17 cellular contexts compared by ENCODE assay signal in genomic region chrX:115356369-115356768, GRCh38.
"Had no signal": no experiment of that assay in that cellular context is flagged by ENCODE, and none has a peak within 500 bp of the region (broad histone marks: within the 10 kb centered on the region; RNA-seq: fewer than 3 reads in every experiment).

No MANE protein-coding gene starts in this region.

- H3K27ac ChIP-seq: adrenal gland, sigmoid colon, testis had no signal

- H3K4me1 ChIP-seq: adrenal gland, testis had no signal

- DNase-seq: activated T-cell treated with anti-CD3 and anti-CD28 coated beads, Interleukin-2, amount 50 U/mL, for 24 hours; adrenal gland; effector CD4-positive, alpha-beta T cell; heart left ventricle; nephron progenitor cell; posterior cingulate gyrus; sigmoid colon; stimulated activated CD4-positive, alpha-beta T cell treated with anti-CD3 and anti-CD28 coated beads, Interleukin-2, amount 100 ng/mL, for 48 hours; stimulated activated CD8-positive, alpha-beta memory T cell treated with anti-CD3 and anti-CD28 coated beads, Interleukin-4, amount 100 ng/mL, for 48 hours; stimulated activated naive B cell treated with anti-CD40 and anti-IgM and Interleukin-4, amounts not matched to agents 10 μg/mL and 1 μg/mL and 100 μg/mL, for 72 hours; T1000; testis; upper lobe of left lung had no signal

- FAIRE-seq: endometrium, keratinocyte had no signal

- H3K9me3 ChIP-seq: adrenal gland, heart left ventricle, sigmoid colon, testis, upper lobe of left lung had no signal

- H3K4me3 ChIP-seq: adrenal gland, heart left ventricle, sigmoid colon, testis, upper lobe of left lung had no signal

- ATAC-seq: activated T-helper 17 cell treated with anti-CD3 and anti-CD28 coated beads, Interleukin-2, amount 50 U/mL, for 72 hours; heart left ventricle; stimulated activated naive B cell treated with anti-CD40 and anti-IgM and Interleukin-4, amounts not matched to agents 10 μg/mL and 1 μg/mL and 100 μg/mL, for 72 hours; WTC11 had no signal

- H3K36me3 ChIP-seq: adrenal gland, heart left ventricle, sigmoid colon, upper lobe of left lung had no signal

- H3K27me3 ChIP-seq: sigmoid colon, testis, upper lobe of left lung had no signal
